16 cellular contexts compared by ENCODE assay signal in genomic region chr2:23433282-23433681, GRCh38. TPM values are rescaled to one million over a fixed set of nuclear protein-coding genes. Genes with fewer than 3 reads are reported as not detected.
A peak's percentile ranks its signal among the peaks of the same experiment; 100 is the strongest.
DNase-seq lines count a peak whose midpoint lies in the region; ATAC-seq and TF ChIP-seq lines count a peak whose summit lies in the region.
"Had no signal": no experiment of that assay in that cellular context is flagged by ENCODE, and none has a peak within 500 bp of the region (broad histone marks: within the 10 kb centered on the region; RNA-seq: fewer than 3 reads in every experiment).

No MANE protein-coding gene starts in this region.

- no peak for DNase-seq in IMR-90
- peak; percentile 4 for DNase-seq in WERI-Rb-1
- no peak for DNase-seq in mesenchymal stem cell
- peak; percentile 11 for DNase-seq in stomach
- no peak for DNase-seq in NCI-H2196 (lab: John Stamatoyannopoulos, UW; ENCODE audit: unreplicated experiment)
- no peak for DNase-seq in T-helper 9 cell
- no peak for DNase-seq in MM.1S
- DNase-seq: BE2C; CD4-positive, alpha-beta memory T cell; DMS79; GOT3 had no signal

- H3K18ac ChIP-seq in IMR-90 (ENCODE audit: low read depth, low read length) = no peak overlapping the region
- H3K18ac ChIP-seq in mesenchymal stem cell (ENCODE audit: low read depth in 1 of 2, low read length in 2 of 2) = peak overlapping the region in 1 of 2 experiments; percentile 4

- BruUV-seq in IMR-90 (replicated peaks; lab: Mats Ljungman, UMichigan) = no TSS peak

- H3K4me2 ChIP-seq in IMR-90 (ENCODE audit: low read depth, low read length) (no peak overlapping the region), mesenchymal stem cell (ENCODE audit: low read length, poor library complexity, severe bottlenecking) (no peak overlapping the region), MM.1S (ENCODE audit: low read depth, low read length) (no peak overlapping the region)
- H3K4me2 ChIP-seq: A549 had no signal

- POLR2A ChIA-PET in IMR-90 (lab: Charles Lee; ENCODE audit: unreplicated experiment) = no interaction called here

- no peaks in the 10 kb centered on the region for H3K79me2 ChIP-seq in MM.1S (ENCODE audit: low read length)

- CTCF ChIA-PET in IMR-90 (lab: Yijun Ruan, JAX) = no interaction called here

- H4K20me1 ChIP-seq in IMR-90 (ENCODE audit: insufficient read depth, low read length) (no peaks in the 10 kb centered on the region), MM.1S (ENCODE audit: insufficient read depth, low read length) (no peaks in the 10 kb centered on the region)

- no peak overlapping the region for H3K27ac ChIP-seq in IMR-90 (ENCODE audit: insufficient read depth, low read length)
- no peak overlapping the region for H3K27ac ChIP-seq in WERI-Rb-1
- no peak overlapping the region for H3K27ac ChIP-seq in mesenchymal stem cell (ENCODE audit: low read length, poor library complexity, severe bottlenecking)
- peak overlapping the region in 1 of 5 donors; percentile 84 for H3K27ac ChIP-seq in stomach
- H3K27ac ChIP-seq in MM.1S (ENCODE audit: low read length) = no peak overlapping the region
- H3K27ac ChIP-seq: A549, C4-2B had no signal

- intact Hi-C loops in IMR-90 (cut with micrococcal nuclease) = no loop called here
- intact Hi-C loops in stomach (cut with DNase I; ENCODE audit: low total_unique reads) = no loop called here

- H3K9me3 ChIP-seq in IMR-90 (ENCODE audit: control insufficient read depth, insufficient read depth, low read length) (no peaks in the 10 kb centered on the region), WERI-Rb-1 (ENCODE audit: severe bottlenecking) (peaks cover 3% of the 10 kb centered on the region), mesenchymal stem cell (ENCODE audit: control insufficient read depth, low read length) (no peaks in the 10 kb centered on the region), stomach (no peaks in the 10 kb centered on the region), MM.1S (replicated peaks; ENCODE audit: insufficient read depth, low read length) (no peaks in the 10 kb centered on the region)
- H3K9me3 ChIP-seq: BE2C, HAP-1 had no signal

- no CpG with 5 or more reads among the region's 6 CpGs for WGBS in IMR-90 (ENCODE audit: extremely low coverage in 2 of 2, insufficient read length in 1 of 2), 2 experiments
- 100% methylated on average over 6 of the region's 6 CpGs for WGBS in mesenchymal stem cell
- WGBS in stomach, 5 donors = 87 to 92% (median 90%) methylated on average over 4 to 6 of the region's 6 CpGs

- ATAC-seq in IMR-90 (ENCODE audit: low read depth) = no peak
- ATAC-seq: A549, GM12878 had no signal

- H2BK20ac ChIP-seq in IMR-90 (ENCODE audit: low read depth, low read length) = no peak overlapping the region

- H2BK5ac ChIP-seq in IMR-90 (ENCODE audit: low read depth, low read length, poor library complexity, severe bottlenecking) (no peak overlapping the region), mesenchymal stem cell (ENCODE audit: low read depth, low read length, poor library complexity, severe bottlenecking) (no peak overlapping the region)

- peaks cover 19% of the 10 kb centered on the region for H3K9me1 ChIP-seq in IMR-90 (ENCODE audit: insufficient read depth, low read length)

- no peak overlapping the region for H3K9ac ChIP-seq in IMR-90 (ENCODE audit: low read depth, low read length)
- H3K9ac ChIP-seq in mesenchymal stem cell (ENCODE audit: low read length) = no peak overlapping the region
- H3K9ac ChIP-seq in MM.1S (ENCODE audit: low read length) = no peak overlapping the region

- H2AFZ ChIP-seq in IMR-90 (replicated peaks; ENCODE audit: low read length, poor library complexity) = no peak overlapping the region
- H2AFZ ChIP-seq in mesenchymal stem cell (ENCODE audit: low read depth, low read length) = no peak overlapping the region
- no peak overlapping the region for H2AFZ ChIP-seq in MM.1S (ENCODE audit: low read length)

- no peak overlapping the region for H3K56ac ChIP-seq in IMR-90 (ENCODE audit: extremely low read depth, insufficient read depth, low read length)

- no peak for TF ChIP-seq RAD21 in IMR-90 (IDR thresholded peaks at IDR 0.05; ENCODE audit: low read length)

- H4K91ac ChIP-seq in IMR-90 (ENCODE audit: insufficient read depth, low read depth, low read length) (no peak overlapping the region), mesenchymal stem cell (ENCODE audit: low read length) (peak overlapping the region; percentile 71)

- no peaks in the 10 kb centered on the region for H3K27me3 ChIP-seq in IMR-90 (ENCODE audit: control insufficient read depth, insufficient read depth, low read length)
- H3K27me3 ChIP-seq in WERI-Rb-1 (ENCODE audit: insufficient read depth, low read depth, severe bottlenecking) = no peaks in the 10 kb centered on the region
- H3K27me3 ChIP-seq in mesenchymal stem cell (ENCODE audit: control insufficient read depth in 1 of 2, insufficient read depth in 1 of 2, low read length in 2 of 2) = no peaks in the 10 kb centered on the region
- no peaks in the 10 kb centered on the region for H3K27me3 ChIP-seq in stomach
- H3K27me3 ChIP-seq in MM.1S (replicated peaks; ENCODE audit: insufficient read depth, low read length) = no peaks in the 10 kb centered on the region
- H3K27me3 ChIP-seq: BE2C had no signal

- H3K36me3 ChIP-seq in IMR-90 (ENCODE audit: control insufficient read depth, insufficient read depth, low read length) = no peaks in the 10 kb centered on the region
- peaks cover 2% of the 10 kb centered on the region; the same call in 1 of the 2 replicates for H3K36me3 ChIP-seq in WERI-Rb-1
- peaks cover 0 to 7% of the 10 kb centered on the region in 2 experiments for H3K36me3 ChIP-seq in mesenchymal stem cell (ENCODE audit: control insufficient read depth in 1 of 2, insufficient read depth in 2 of 2, low read depth in 1 of 2, low read length in 2 of 2)
- H3K36me3 ChIP-seq in stomach = no peaks in the 10 kb centered on the region
- H3K36me3 ChIP-seq in MM.1S (replicated peaks; ENCODE audit: insufficient read depth, low read length) = no peaks in the 10 kb centered on the region
- H3K36me3 ChIP-seq: BE2C, HAP-1 had no signal

- dilution Hi-C loops in IMR-90 (cut with HindIII; ENCODE audit: low sequenced_read_pairs, unreplicated experiment) = no loop called here

- H2BK12ac ChIP-seq in mesenchymal stem cell (ENCODE audit: low read length in 2 of 2) = no peak overlapping the region

- TF ChIP-seq EP300 in stomach (IDR thresholded peaks at IDR 0.05) = no peak

- H3K4me1 ChIP-seq in IMR-90 (ENCODE audit: control insufficient read depth, insufficient read depth, low read length) = peaks cover 24% of the 10 kb centered on the region
- H3K4me1 ChIP-seq in mesenchymal stem cell (ENCODE audit: control insufficient read depth, insufficient read depth, low read depth, low read length) = peaks cover 10% of the 10 kb centered on the region
- H3K4me1 ChIP-seq in stomach = peaks cover 0 to 28% (median 5%) of the 10 kb centered on the region in 4 donors
- no peaks in the 10 kb centered on the region for H3K4me1 ChIP-seq in MM.1S (ENCODE audit: low read length)
- H3K4me1 ChIP-seq: A549, HAP-1 had no signal

- H3K23ac ChIP-seq in IMR-90 (ENCODE audit: low read depth, low read length) (no peak overlapping the region), mesenchymal stem cell (ENCODE audit: low read length in 2 of 2) (no peak overlapping the region)

- no peak overlapping the region for H3K4me3 ChIP-seq in IMR-90 (ENCODE audit: insufficient read depth, low read depth, low read length)
- no peak overlapping the region for H3K4me3 ChIP-seq in WERI-Rb-1 (ENCODE audit: low read depth, low read length)
- H3K4me3 ChIP-seq in mesenchymal stem cell (ENCODE audit: insufficient read depth in 1 of 2, low read depth in 1 of 2, low read length in 2 of 2) = no peak overlapping the region
- H3K4me3 ChIP-seq in stomach = no peak overlapping the region
- no peak overlapping the region for H3K4me3 ChIP-seq in MM.1S (ENCODE audit: low read length)
- H3K4me3 ChIP-seq: A549, GM12878, HAP-1 had no signal

- no peak for TF ChIP-seq CTCF in IMR-90 (conservative IDR thresholded peaks at IDR 0.05; ENCODE audit: low read depth, low read length)
- no peak for TF ChIP-seq CTCF in WERI-Rb-1 (IDR thresholded peaks at IDR 0.05; ENCODE audit: low read depth, low read length)
- no peak for TF ChIP-seq CTCF in stomach (IDR thresholded peaks at IDR 0.05)
- TF ChIP-seq CTCF in MM.1S (IDR thresholded peaks at IDR 0.05; ENCODE audit: low read length) = no peak

- peak overlapping the region; percentile 57 for H2AK9ac ChIP-seq in IMR-90 (replicated peaks; ENCODE audit: low read depth, low read length, poor library complexity)

- H3K79me1 ChIP-seq in IMR-90 (ENCODE audit: low read depth in 1 of 2, low read length in 2 of 2) (peaks cover 27 to 34% of the 10 kb centered on the region in 2 experiments), mesenchymal stem cell (replicated peaks; ENCODE audit: low read length, poor library complexity, severe bottlenecking) (peaks cover 16% of the 10 kb centered on the region)

- in situ Hi-C loops in IMR-90 (cut with MboI; ENCODE audit: low sequenced_read_pairs) = no loop called here

- peak overlapping the region; percentile 35; the same call in 1 of the 2 replicates for H2AK5ac ChIP-seq in IMR-90 (ENCODE audit: low read depth, low read length)
- H2AK5ac ChIP-seq in mesenchymal stem cell (ENCODE audit: low read length, severe bottlenecking) = no peak overlapping the region

- H2BK15ac ChIP-seq in IMR-90 (ENCODE audit: low read depth, low read length) (no peak overlapping the region; the same call in 2 of the 3 replicates), mesenchymal stem cell (ENCODE audit: low read depth, poor library complexity, severe bottlenecking) (no peak overlapping the region)

- no peak overlapping the region for H3K14ac ChIP-seq in IMR-90 (replicated peaks; ENCODE audit: low read depth, low read length)
- H3K14ac ChIP-seq in mesenchymal stem cell (ENCODE audit: low read length in 2 of 2) = no peak overlapping the region

- H2BK120ac ChIP-seq in IMR-90 (ENCODE audit: low read depth, low read length) = no peak overlapping the region
- no peak overlapping the region for H2BK120ac ChIP-seq in mesenchymal stem cell (ENCODE audit: low read depth, low read length)

- H4K8ac ChIP-seq in IMR-90 (ENCODE audit: low read depth in 2 of 2, low read length in 2 of 2) = no peak overlapping the region
- H4K8ac ChIP-seq in mesenchymal stem cell (ENCODE audit: low read length) = no peak overlapping the region

- H3K9me2 ChIP-seq in MM.1S (replicated peaks; ENCODE audit: insufficient read depth, low read length) = no peaks in the 10 kb centered on the region

- H3K4ac ChIP-seq in IMR-90 (ENCODE audit: low read depth, low read length) = no peak overlapping the region
- no peak overlapping the region for H3K4ac ChIP-seq in mesenchymal stem cell (ENCODE audit: low read depth in 1 of 2, low read length in 2 of 2)

- H4K5ac ChIP-seq in IMR-90 (ENCODE audit: low read depth, low read length) = no peak overlapping the region

- no peak for TF ChIP-seq POLR2A in IMR-90 (IDR thresholded peaks at IDR 0.05; ENCODE audit: low read depth, low read length)
- no peak for TF ChIP-seq POLR2A in stomach (IDR thresholded peaks at IDR 0.05)

- H3F3A ChIP-seq in MM.1S (ENCODE audit: insufficient read depth, low read length) = no peaks in the 10 kb centered on the region

RNA-seq across cellular contexts. Expression of gene KLHL29, which starts 48.3 kb away (rescaled TPM):
- total RNA-seq in IMR-90 (2012; rRNA removed) = 2.0 and 2.5 TPM in 2 replicates
- polyA plus RNA-seq in IMR-90 (2012; rRNA removed) = 7.9 and 8.0 TPM in 2 replicates
- 3.8 and 7.2 TPM in 2 replicates for polyA plus RNA-seq in IMR-90 (2012; cell fraction: cytosol; rRNA removed)
- 41.4 and 50.7 TPM in 2 replicates for polyA plus RNA-seq in IMR-90 (2012; cell fraction: nucleus; rRNA removed; ENCODE audit: low replicate concordance)
- polyA plus RNA-seq in mesenchymal stem cell (2013, experiment 1 of 2) = 11.5 TPM
- polyA plus RNA-seq in mesenchymal stem cell (2013, experiment 2 of 2) = 11.2 TPM
- total RNA-seq in stomach = 1 to 10 TPM in 4 of 5 donors, under 1 TPM in 1; under 0.01 to 6.6 (median 1.4) TPM
- 1 to 10 TPM in 2 of 3 donors, under 1 TPM in 1; 0.31 to 3.0 (median 1.2) TPM for polyA plus RNA-seq in stomach
- total RNA-seq: G401 had no signal

Comparison
In these comparisons a context has a peak if more than half of its experiments do, and no peak if none do; other contexts are left out.
1. DNase-seq: peak in WERI-Rb-1 (single experiment) and stomach (single experiment); none in IMR-90 (single experiment), mesenchymal stem cell (single experiment), NCI-H2196 (single experiment), T-helper 9 cell (single experiment) and MM.1S (single experiment).